18 cellular contexts compared by ENCODE assay signal in genomic region chr2:18119883-18120282, GRCh38.
DNase-seq lines count a peak whose midpoint lies in the region; ATAC-seq, FAIRE-seq and TF ChIP-seq lines count a peak whose summit lies in the region.
"Had no signal": no experiment of that assay in that cellular context is flagged by ENCODE, and none has a peak within 500 bp of the region (broad histone marks: within the 10 kb centered on the region; RNA-seq: fewer than 3 reads in every experiment).

No MANE protein-coding gene starts in this region.

- no peaks in the 10 kb centered on the region for H4K20me1 ChIP-seq in HepG2 (ENCODE audit: insufficient read depth, low read length)
- H4K20me1 ChIP-seq: BLaER1 treated with 17β-estradiol and CSF1 and Interleukin-3, amounts not matched to agents 10 nM and 100 nM had no signal

- POLR2A ChIA-PET in HepG2 (lab: Yijun Ruan, JAX) = no interaction called here

- DNase-seq in right lobe of liver (peak in 2 of 3 donors; percentile 36 to 48), HepG2 (ENCODE audit: low spot score) (no peak), RPMI7951 (ENCODE audit: low read depth) (peak; percentile 88), foreskin keratinocyte (peak; percentile 15 to 30), mucosa of gallbladder (ENCODE audit: low spot score) (no peak), NAMALWA (ENCODE audit: low spot score) (no peak)
- DNase-seq in stimulated activated naive CD8-positive, alpha-beta T cell treated with anti-CD3 and anti-CD28 coated beads, Interleukin-15, amount 100 ng/mL, for 72 hours = no peak
- DNase-seq: activated T-cell treated with anti-CD3 and anti-CD28 coated beads, Interleukin-2, amount 50 U/mL, for 48 hours; foreskin melanocyte; testis had no signal

- no peak overlapping the region for H2AFZ ChIP-seq in HepG2 (ENCODE audit: low read length)

- no peaks in the 10 kb centered on the region for H3K27me3 ChIP-seq in right lobe of liver
- no peaks in the 10 kb centered on the region for H3K27me3 ChIP-seq in HepG2 (ENCODE audit: control insufficient read depth in 1 of 2, insufficient read depth in 2 of 2, low read length in 2 of 2)
- H3K27me3 ChIP-seq in foreskin keratinocyte = peaks cover 45% of the 10 kb centered on the region
- H3K27me3 ChIP-seq: BLaER1 treated with 17β-estradiol and CSF1 and Interleukin-3, amounts not matched to agents 10 nM and 100 nM; cardiac muscle cell; testis had no signal

- no peak overlapping the region for H3K4me2 ChIP-seq in HepG2 (ENCODE audit: low read depth, low read length)
- H3K4me2 ChIP-seq: BLaER1 treated with 17β-estradiol and CSF1 and Interleukin-3, amounts not matched to agents 10 nM and 100 nM had no signal

- no peaks in the 10 kb centered on the region for H3K36me3 ChIP-seq in right lobe of liver
- H3K36me3 ChIP-seq in HepG2 (replicated peaks in 1 of 2; ENCODE audit: control insufficient read depth in 1 of 2, insufficient read depth in 2 of 2, low read length in 2 of 2) = no peaks in the 10 kb centered on the region
- H3K36me3 ChIP-seq: BLaER1 treated with 17β-estradiol and CSF1 and Interleukin-3, amounts not matched to agents 10 nM and 100 nM; cardiac muscle cell; HAP-1 had no signal

- no peak for TF ChIP-seq CTCF in right lobe of liver (IDR thresholded peaks at IDR 0.05)
- no peak for TF ChIP-seq CTCF in HepG2 (CRISPR knock-in tag; IDR thresholded peaks at IDR 0.05)
- no peak for TF ChIP-seq CTCF in foreskin keratinocyte (conservative IDR thresholded peaks at IDR 0.05)

- CTCF ChIA-PET in HepG2 (lab: Yijun Ruan, JAX; ENCODE audit: low intra/inter-chr PET ratio, low total read pairs) = no interaction called here

- intact Hi-C loops in right lobe of liver (cut with DNase I) = no loop called here
- intact Hi-C loops in HepG2 (cut with micrococcal nuclease; ENCODE audit: unreplicated experiment) = no loop called here

- FAIRE-seq in HepG2 (lab: Jason Lieb, UNC) = no peak

- H3K9me3 Mint-ChIP-seq in stimulated activated naive CD8-positive, alpha-beta T cell treated with anti-CD3 and anti-CD28 coated beads, Interleukin-15, amount 100 ng/mL, for 72 hours = no peaks in the 10 kb centered on the region

- H3K4me3 ChIP-seq in right lobe of liver (no peak overlapping the region), HepG2 (replicated peaks in 1 of 3; ENCODE audit: insufficient read depth in 1 of 3, low read depth in 2 of 3, low read length in 3 of 3) (no peak overlapping the region)
- H3K4me3 ChIP-seq: BLaER1 treated with 17β-estradiol and CSF1 and Interleukin-3, amounts not matched to agents 10 nM and 100 nM; cardiac muscle cell; HAP-1; SK-N-MC; testis had no signal

- H3K4me1 ChIP-seq in right lobe of liver = peaks cover 0 to 11% (median 0%) of the 10 kb centered on the region in 4 donors
- H3K4me1 ChIP-seq in HepG2 (ENCODE audit: insufficient read depth, low read length) = no peaks in the 10 kb centered on the region
- H3K4me1 ChIP-seq in foreskin keratinocyte = no peaks in the 10 kb centered on the region
- H3K4me1 ChIP-seq: HAP-1 had no signal

- 59% methylated on average over 2 of the region's 3 CpGs for WGBS in right lobe of liver (ENCODE audit: insufficient coverage, low coverage, low lambda C conversion rate, missing lambda C conversion rate)
- 25% methylated on average over 3 of the region's 3 CpGs for WGBS in HepG2 (ENCODE audit: low lambda C conversion rate)

- no peak overlapping the region for H3K4me3 Mint-ChIP-seq in stimulated activated naive CD8-positive, alpha-beta T cell treated with anti-CD3 and anti-CD28 coated beads, Interleukin-15, amount 100 ng/mL, for 72 hours

- no peaks in the 10 kb centered on the region for H3K79me2 ChIP-seq in HepG2 (ENCODE audit: insufficient read depth, low read length)

- in situ Hi-C loops in HepG2 (cut with HindIII; ENCODE audit: extremely low pct_ligation_motif_present, low pct_unique_long_range_greater_than_20kb) = no loop called here

- H3K4me1 Mint-ChIP-seq in stimulated activated naive CD8-positive, alpha-beta T cell treated with anti-CD3 and anti-CD28 coated beads, Interleukin-15, amount 100 ng/mL, for 72 hours = no peaks in the 10 kb centered on the region

- ATAC-seq in right lobe of liver (peak in 2 of 4 donors; percentile 68 to 80), HepG2 (no peak), foreskin keratinocyte (peak; percentile 46), GM18907 (IDR thresholded peaks at IDR 0.05; ENCODE audit: unreplicated experiment) (no peak)
- no peak for ATAC-seq in stimulated activated naive CD8-positive, alpha-beta T cell treated with anti-CD3 and anti-CD28 coated beads, Interleukin-15, amount 100 ng/mL, for 72 hours
- ATAC-seq: activated CD4-positive, CD25-positive, alpha-beta regulatory T cell treated with anti-CD3 and anti-CD28 coated beads, Interleukin-2, amount 50 U/mL, for 24 hours; left colon had no signal

- H3K9me3 ChIP-seq in right lobe of liver = no peaks in the 10 kb centered on the region
- 0 out of 2 replicates have a peak, but pooled peaks cover 2% of the 10 kb centered on the region for H3K9me3 ChIP-seq in HepG2 (ENCODE audit: low read length)
- H3K9me3 ChIP-seq: HAP-1, testis had no signal

- TF ChIP-seq POLR2A in right lobe of liver (IDR thresholded peaks at IDR 0.05) = no peak
- no peak for TF ChIP-seq POLR2A in HepG2 (IDR thresholded peaks at IDR 0.05; ENCODE audit: insufficient read depth in 1 of 2, low read depth in 2 of 2, low read length in 2 of 2)

- H3K9ac ChIP-seq in HepG2 (ENCODE audit: insufficient read depth, low read depth, low read length) = no peak overlapping the region
- H3K9ac ChIP-seq: BLaER1 treated with 17β-estradiol and CSF1 and Interleukin-3, amounts not matched to agents 10 nM and 100 nM had no signal

- no peak overlapping the region for H3K27ac Mint-ChIP-seq in stimulated activated naive CD8-positive, alpha-beta T cell treated with anti-CD3 and anti-CD28 coated beads, Interleukin-15, amount 100 ng/mL, for 72 hours
- H3K27ac Mint-ChIP-seq: progenitor cell of endocrine pancreas had no signal

- no peak overlapping the region for H3K27ac ChIP-seq in right lobe of liver
- no peak overlapping the region for H3K27ac ChIP-seq in HepG2 (ENCODE audit: extremely low read length, insufficient read depth, low read length)
- no peak overlapping the region for H3K27ac ChIP-seq in foreskin keratinocyte
- H3K27ac ChIP-seq: BLaER1 treated with 17β-estradiol and CSF1 and Interleukin-3, amounts not matched to agents 10 nM and 100 nM; cardiac muscle cell; SK-N-MC; testis had no signal

- TF ChIP-seq RAD21 in HepG2 (CRISPR knock-in tag; IDR thresholded peaks at IDR 0.05) = no peak

- no peak for TF ChIP-seq EP300 in HepG2 (IDR thresholded peaks at IDR 0.05; ENCODE audit: low read depth in 2 of 2, low read length in 2 of 2)
- TF ChIP-seq EP300 in HepG2 (CRISPR knock-in tag; IDR thresholded peaks at IDR 0.05; ENCODE audit: borderline replicate concordance) = no peak

- H3K27me3 Mint-ChIP-seq in stimulated activated naive CD8-positive, alpha-beta T cell treated with anti-CD3 and anti-CD28 coated beads, Interleukin-15, amount 100 ng/mL, for 72 hours = peaks cover 27% of the 10 kb centered on the region
- H3K27me3 Mint-ChIP-seq: progenitor cell of endocrine pancreas had no signal

- no TSS peak for BruUV-seq in HepG2 (replicated peaks; lab: Mats Ljungman, UMichigan)

TF ChIP-seq in HepG2, 621 proteins besides CTCF, POLR2A, EP300 and RAD21 (continues in another document):
- TF ChIP-seq PREB (CRISPR knock-in tag; IDR thresholded peaks at IDR 0.05) (no peak), PATZ1 (CRISPR knock-in tag; IDR thresholded peaks at IDR 0.05) (no peak), SPEN (CRISPR knock-in tag; IDR thresholded peaks at IDR 0.05; ENCODE audit: low read depth) (no peak), MAZ (IDR thresholded peaks at IDR 0.05; ENCODE audit: borderline replicate concordance, low read depth, low read length) (no peak), MAZ (CRISPR knock-in tag; IDR thresholded peaks at IDR 0.05; ENCODE audit: low read depth) (no peak), HDAC2 (CRISPR knock-in tag; IDR thresholded peaks at IDR 0.05) (no peak), ZNF180 (CRISPR knock-in tag; IDR thresholded peaks at IDR 0.05; ENCODE audit: borderline replicate concordance, low read depth) (no peak)

Comparison
In these comparisons a context has a peak if more than half of its experiments do, and no peak if none do; other contexts are left out.
1. DNase-seq: peak in right lobe of liver (2 of 3), RPMI7951 (single experiment) and foreskin keratinocyte (2 of 2); none in HepG2 (single experiment), mucosa of gallbladder (single experiment), NAMALWA (single experiment) and stimulated activated naive CD8-positive, alpha-beta T cell treated with anti-CD3 and anti-CD28 coated beads, Interleukin-15, amount 100 ng/mL, for 72 hours (0 of 2).